Comparison of ENCODE assay signal across 17 cellular contexts in the genomic region with DNA sequence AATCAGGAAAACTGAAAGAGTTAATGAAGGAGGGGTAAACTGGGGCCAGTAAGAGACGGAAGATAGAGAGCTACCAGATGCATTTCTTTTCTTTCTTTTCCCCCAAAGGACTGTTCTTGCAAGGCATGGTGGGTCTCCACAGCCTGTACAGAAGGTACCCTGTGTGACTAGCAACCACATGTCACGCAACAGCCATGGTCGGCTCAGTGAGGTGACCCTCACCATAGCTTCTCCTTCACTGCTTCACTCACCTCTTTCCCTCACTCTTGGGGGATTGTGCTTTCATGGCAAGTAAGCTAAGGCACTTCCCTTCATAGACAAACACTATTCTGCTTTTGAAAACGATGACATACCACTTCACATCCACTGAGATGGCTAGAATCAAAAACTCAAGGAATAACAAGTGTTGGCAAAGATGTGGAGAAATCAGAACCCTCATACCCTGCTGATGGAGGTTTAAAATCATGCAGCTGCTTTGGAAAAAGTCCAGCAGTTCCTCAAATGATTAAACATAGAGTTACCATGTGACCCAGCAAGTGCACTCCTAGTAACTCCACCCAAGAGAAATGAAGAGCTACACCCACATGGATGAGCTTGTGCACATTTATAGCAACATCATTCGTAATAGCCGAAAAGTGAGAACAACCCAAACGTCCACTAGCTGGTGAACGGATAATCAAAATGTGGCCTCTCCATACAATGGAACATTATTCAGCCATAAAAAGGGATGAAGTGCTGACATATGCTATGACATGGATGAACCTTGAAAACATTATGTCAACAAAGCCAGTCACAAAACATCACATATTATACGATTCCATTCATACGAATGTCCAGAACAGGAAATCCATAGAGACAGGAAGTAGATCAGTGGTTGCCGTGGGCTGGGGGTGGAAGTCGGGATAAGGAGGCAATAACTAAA. TPM values are rescaled to one million over a fixed set of nuclear protein-coding genes. Genes with fewer than 3 reads are reported as not detected.
DNase-seq lines count a peak whose midpoint lies in the region; ATAC-seq and TF ChIP-seq lines count a peak whose summit lies in the region.
"Had no signal": no experiment of that assay in that cellular context is flagged by ENCODE, and none has a peak within 500 bp of the region (broad histone marks: within the 10 kb centered on the region; RNA-seq: fewer than 3 reads in every experiment).

No MANE protein-coding gene starts in this region.

- H3K27ac ChIP-seq in BLaER1, result no peak overlapping the region
- H3K27ac ChIP-seq: PC-9, SK-N-MC had no signal

- no peak for TF ChIP-seq POLR2A in lower leg skin (IDR thresholded peaks at IDR 0.05)

- H3K4me1 ChIP-seq in BLaER1, result peaks cover 64% of the 10 kb centered on the region

- DNase-seq in LHCN-M2 (ENCODE audit: low read depth) (peak; percentile 34), RKO (ENCODE audit: low spot score) (peak; percentile 25), lung microvascular endothelial cell (ENCODE audit: low read depth in 2 of 2) (peak; percentile 14 to 17), lower leg skin (ENCODE audit: low spot score in 2 of 2) (no peak), glomerular visceral epithelial cell (ENCODE audit: extremely low spot score) (no peak)
- DNase-seq: CD4-positive, alpha-beta memory T cell; DND-41; GDM1; KBM-7; NCI-H1417; NCI-H1930; NCI-H510A treated with DMSO at 0.1 percent for 48 hours; PC-9 had no signal

- no peaks in the 10 kb centered on the region for H3K9me3 ChIP-seq in BLaER1

- H3K4me3 ChIP-seq in BLaER1, result no peak overlapping the region
- no peak overlapping the region for H3K4me3 ChIP-seq in lower leg skin (ENCODE audit: low read depth, poor library complexity, severe bottlenecking)
- H3K4me3 ChIP-seq: PC-9, SK-N-MC had no signal

- H3K9ac ChIP-seq in BLaER1, result no peak overlapping the region

- no peak for ATAC-seq in GM18858 (IDR thresholded peaks at IDR 0.05; ENCODE audit: unreplicated experiment)
- ATAC-seq in GM21717 (IDR thresholded peaks at IDR 0.05; ENCODE audit: unreplicated experiment), result no peak

- H4K20me1 ChIP-seq in BLaER1, result peaks cover 8% of the 10 kb centered on the region

- no peaks in the 10 kb centered on the region for H3K27me3 ChIP-seq in BLaER1

- H3K36me3 ChIP-seq in BLaER1, result no peaks in the 10 kb centered on the region

- 85 to 87% methylated on average over 12 of the region's 12 CpGs for WGBS in lower leg skin, 2 donors

- 0 out of 2 replicates have a peak overlapping the region, but pooled peaks have one; percentile 7 for H3K4me2 ChIP-seq in BLaER1
- H3K4me2 ChIP-seq: PC-9 had no signal

- intact Hi-C loops in lower leg skin (cut with DNase I; ENCODE audit: low total_unique reads), result no loop called here

- no peak for TF ChIP-seq CTCF in lower leg skin (IDR thresholded peaks at IDR 0.05)

RNA-seq across cellular contexts. Expression of gene INSIG1, which starts 3.7 kb away (rescaled TPM):
- total RNA-seq in LHCN-M2 (2014; rRNA removed) (84.6 and 105 TPM in 2 replicates), lung microvascular endothelial cell (42.1 and 66.5 TPM in 2 replicates), lower leg skin (100 to 1,000 TPM in 2 of 4 donors, 10 to 100 TPM in 2; 40.1 to 151 (median 79.5) TPM)
- polyA plus RNA-seq in LHCN-M2 (2012), result 63.1 TPM

Comparison
In these comparisons a context has a peak if more than half of its experiments do, and no peak if none do; other contexts are left out.
1. DNase-seq: peak in LHCN-M2 (single experiment), RKO (single experiment) and lung microvascular endothelial cell (2 of 2); none in lower leg skin (0 of 2) and glomerular visceral epithelial cell (single experiment).